ENCODE assay signal across 24 cellular contexts in genomic region chr18:74142251-74142650, GRCh38. TPM values are rescaled to one million over a fixed set of nuclear protein-coding genes. Genes with fewer than 3 reads are reported as not detected.
"Had no signal": no experiment of that assay in that cellular context is flagged by ENCODE, and none has a peak within 500 bp of the region (broad histone marks: within the 10 kb centered on the region; RNA-seq: fewer than 3 reads in every experiment).

No MANE protein-coding gene starts in this region.

- H3K4me3 ChIP-seq: adrenal gland, gastrocnemius medialis, left lung, neural progenitor cell, right lobe of liver, testis, uterus had no signal

- DNase-seq: activated T-cell treated with anti-CD3 and anti-CD28 coated beads, Interleukin-2, amount 50 U/mL, for 24 hours; adrenal gland; effector CD4-positive, alpha-beta T cell; gastrocnemius medialis; hippocampal formation; kidney glomerular epithelial cell; left lung; naive thymus-derived CD8-positive, alpha-beta T cell; posterior cingulate gyrus; right lobe of liver; small intestine; stimulated activated CD4-positive, alpha-beta T cell treated with anti-CD3 and anti-CD28 coated beads, Interleukin-15, amount 100 ng/mL, for 24 hours; T1000; testis; trophoblast cell; uterus had no signal

- H3K4me3 Mint-ChIP-seq: activated T-cell treated with anti-CD3 and anti-CD28 coated beads, Interleukin-2, amount 50 U/mL, for 24 hours; activated T-helper 17 cell treated with anti-CD3 and anti-CD28 coated beads, Interleukin-2, amount 50 U/mL, for 72 hours; dendritic cell treated with granulocyte-macrophage colony-stimulating factor and Interleukin-4, amounts not matched to agents 40 ng/mL and 50 ng/mL, for 4 days; mesothelial cell of epicardium; naive thymus-derived CD8-positive, alpha-beta T cell; neural progenitor cell; stimulated activated memory B cell treated with anti-CD40 and anti-IgM and Interleukin-4, amounts not matched to agents 10 μg/mL and 1 μg/mL and 100 μg/mL, for 72 hours; WTC11 had no signal

- H3K36me3 ChIP-seq: adrenal gland, gastrocnemius medialis, left lung, neural progenitor cell, right lobe of liver, uterus had no signal

- H3K4me1 ChIP-seq: neural progenitor cell, right lobe of liver, uterus had no signal

- FAIRE-seq: endometrium, small intestine had no signal

- H3K27ac ChIP-seq: adrenal gland, gastrocnemius medialis, left lung, neural progenitor cell, right lobe of liver, testis, uterus had no signal

- H3K27ac Mint-ChIP-seq: activated naive CD4-positive, alpha-beta T cell treated with anti-CD3 and anti-CD28 coated beads, Interleukin-2, amount 50 U/mL, for 72 hours; activated T-cell treated with anti-CD3 and anti-CD28 coated beads, Interleukin-2, amount 50 U/mL, for 24 hours; activated T-helper 17 cell treated with anti-CD3 and anti-CD28 coated beads, Interleukin-2, amount 50 U/mL, for 72 hours; dendritic cell treated with granulocyte-macrophage colony-stimulating factor and Interleukin-4, amounts not matched to agents 40 ng/mL and 50 ng/mL, for 4 days; mesothelial cell of epicardium; naive thymus-derived CD8-positive, alpha-beta T cell; neural progenitor cell; stimulated activated memory B cell treated with anti-CD40 and anti-IgM and Interleukin-4, amounts not matched to agents 10 μg/mL and 1 μg/mL and 100 μg/mL, for 72 hours; WTC11 had no signal

- H3K9me3 Mint-ChIP-seq: activated naive CD4-positive, alpha-beta T cell treated with anti-CD3 and anti-CD28 coated beads, Interleukin-2, amount 50 U/mL, for 72 hours; activated T-cell treated with anti-CD3 and anti-CD28 coated beads, Interleukin-2, amount 50 U/mL, for 24 hours; activated T-helper 17 cell treated with anti-CD3 and anti-CD28 coated beads, Interleukin-2, amount 50 U/mL, for 72 hours; dendritic cell treated with granulocyte-macrophage colony-stimulating factor and Interleukin-4, amounts not matched to agents 40 ng/mL and 50 ng/mL, for 4 days; mesothelial cell of epicardium; naive thymus-derived CD8-positive, alpha-beta T cell; neural progenitor cell; stimulated activated memory B cell treated with anti-CD40 and anti-IgM and Interleukin-4, amounts not matched to agents 10 μg/mL and 1 μg/mL and 100 μg/mL, for 72 hours; WTC11 had no signal

- ATAC-seq: activated naive CD4-positive, alpha-beta T cell treated with anti-CD3 and anti-CD28 coated beads, Interleukin-2, amount 50 U/mL, for 72 hours; activated T-helper 17 cell treated with anti-CD3 and anti-CD28 coated beads, Interleukin-2, amount 50 U/mL, for 72 hours; gastrocnemius medialis; left lung; naive thymus-derived CD8-positive, alpha-beta T cell; right lobe of liver; stimulated activated memory B cell treated with anti-CD40 and anti-IgM and Interleukin-4, amounts not matched to agents 10 μg/mL and 1 μg/mL and 100 μg/mL, for 72 hours; WTC11 had no signal

- H3K27me3 ChIP-seq: adrenal gland, gastrocnemius medialis, left lung, right lobe of liver, testis, uterus had no signal

- H3K9me3 ChIP-seq: adrenal gland, gastrocnemius medialis, left lung, right lobe of liver, testis, uterus had no signal

- H3K9ac ChIP-seq: neural progenitor cell had no signal

- H2AFZ ChIP-seq: neural progenitor cell had no signal

- H3K4me2 ChIP-seq: neural progenitor cell had no signal

RNA-seq across cellular contexts. Expression of gene FBXO15, which starts 5.4 kb away (rescaled TPM):
- total RNA-seq: gastrocnemius medialis had no signal
